Comparison of ENCODE assay signal across 8 cellular contexts in genomic region chr3:15602816-15603215, GRCh38. TPM values are rescaled to one million over a fixed set of nuclear protein-coding genes. Genes with fewer than 3 reads are reported as not detected.
DNase-seq lines count a peak whose midpoint lies in the region; TF ChIP-seq lines count a peak whose summit lies in the region.
"Not testable (repeated sequence)": the region's sequence is repeated elsewhere in the genome, so short reads cannot be mapped to it uniquely, and the experiment has no call there.

No MANE protein-coding gene starts in this region.

- H3K79me1 ChIP-seq in neuronal stem cell (ENCODE audit: low read depth, low read length): not testable (repeated sequence)

- H3K4me1 Mint-ChIP-seq in activated naive CD4-positive, alpha-beta T cell treated with anti-CD3 and anti-CD28 coated beads for 36 hours (ENCODE audit: low read depth): peaks cover 47% of the 10 kb centered on the region
- H3K4me1 Mint-ChIP-seq in dendritic cell treated with granulocyte-macrophage colony-stimulating factor and Interleukin-4, amounts not matched to agents 40 ng/mL and 50 ng/mL, for 4 days (ENCODE audit: low read depth): peaks cover 40% of the 10 kb centered on the region
- peaks cover 42 to 48% of the 10 kb centered on the region in 2 donors for H3K4me1 Mint-ChIP-seq in immature natural killer cell

- H3K36me3 ChIP-seq in BLaER1 (peaks cover 25% of the 10 kb centered on the region), HUES48 (ENCODE audit: control insufficient read depth, insufficient read depth, low read length) (peaks cover 24% of the 10 kb centered on the region), SK-N-SH (replicated peaks in 1 of 2; ENCODE audit: control insufficient read depth in 1 of 2, insufficient read depth in 2 of 2, low read length in 1 of 2) (peaks cover 17 to 22% of the 10 kb centered on the region in 2 experiments), neuronal stem cell (replicated peaks in 1 of 2; ENCODE audit: control insufficient read depth in 2 of 2, insufficient read depth in 2 of 2, low read length in 2 of 2) (peaks cover 6 to 25% of the 10 kb centered on the region in 2 donors)

- H3K36me3 Mint-ChIP-seq in activated naive CD4-positive, alpha-beta T cell treated with anti-CD3 and anti-CD28 coated beads for 36 hours (ENCODE audit: low read depth): not testable (repeated sequence)
- peaks cover 38% of the 10 kb centered on the region for H3K36me3 Mint-ChIP-seq in dendritic cell treated with granulocyte-macrophage colony-stimulating factor and Interleukin-4, amounts not matched to agents 40 ng/mL and 50 ng/mL, for 4 days (ENCODE audit: low read depth)
- peaks cover 18 to 25% (median 20%) of the 10 kb centered on the region in 3 donors for H3K36me3 Mint-ChIP-seq in immature natural killer cell

- H3K79me2 ChIP-seq in SK-N-SH (ENCODE audit: insufficient read depth): peaks cover 31% of the 10 kb centered on the region

- peak overlapping the region; percentile 97; the same call in 1 of the 2 replicates for H2AFZ ChIP-seq in SK-N-SH (ENCODE audit: low read depth)
- H2AFZ ChIP-seq in neuronal stem cell (ENCODE audit: low read length): peak overlapping the region; percentile 75

- H3K9me2 ChIP-seq in SK-N-SH: not testable (repeated sequence)

- TF ChIP-seq EP300 in SK-N-SH (IDR thresholded peaks at IDR 0.05; ENCODE audit: borderline replicate concordance in 1 of 2, low read depth in 1 of 2, low read length in 1 of 2): not testable (repeated sequence)

- CTCF ChIA-PET in SK-N-SH (lab: Yijun Ruan, JAX); activated naive CD4-positive, alpha-beta T cell treated with anti-CD3 and anti-CD28 coated beads for 36 hours (lab: Charles Lee): not testable (repeated sequence)

- H2BK120ac ChIP-seq in neuronal stem cell (ENCODE audit: low read depth, low read length): not testable (repeated sequence)

- not testable (repeated sequence) for H3F3A ChIP-seq in SK-N-SH (replicated peaks; ENCODE audit: insufficient read depth)

- not testable (repeated sequence) for DNase-seq in SK-N-SH; activated naive CD4-positive, alpha-beta T cell treated with anti-CD3 and anti-CD28 coated beads for 36 hours; immature natural killer cell; neuronal stem cell (ENCODE audit: low spot score)

- H3K9ac ChIP-seq in BLaER1; HUES48 (ENCODE audit: low read depth, low read length); neuronal stem cell (ENCODE audit: low read depth, low read length, poor library complexity): not testable (repeated sequence)
- peak overlapping the region; percentile 86 for H3K9ac ChIP-seq in SK-N-SH

- not testable (repeated sequence) for H3K27me3 ChIP-seq in BLaER1; HUES48 (ENCODE audit: control insufficient read depth, insufficient read depth, low read length); SK-N-SH (ENCODE audit: insufficient read depth); neuronal stem cell (ENCODE audit: control insufficient read depth in 3 of 3, insufficient read depth in 3 of 3, low read depth in 1 of 3, low read length in 3 of 3)

- H3K4me1 ChIP-seq in BLaER1 (peaks cover 24% of the 10 kb centered on the region), HUES48 (ENCODE audit: control insufficient read depth, insufficient read depth, low read length) (peaks cover 11% of the 10 kb centered on the region; the same call in 1 of the 2 replicates), SK-N-SH (ENCODE audit: control insufficient read depth in 1 of 2, insufficient read depth in 2 of 2, low read depth in 1 of 2, low read length in 1 of 2) (peaks cover 14 to 15% of the 10 kb centered on the region in 2 experiments; a peak in 3 of 4 replicates)
- not testable (repeated sequence) for H3K4me1 ChIP-seq in neuronal stem cell (ENCODE audit: control insufficient read depth in 2 of 2, insufficient read depth in 1 of 2, low read depth in 1 of 2, low read length in 2 of 2)

- not testable (repeated sequence) for TF ChIP-seq RAD21 in SK-N-SH (IDR thresholded peaks at IDR 0.05; ENCODE audit: low read length)

- H2BK5ac ChIP-seq in neuronal stem cell (ENCODE audit: low read length): not testable (repeated sequence)

- peak overlapping the region; percentile 99 for H3K4me3 Mint-ChIP-seq in activated naive CD4-positive, alpha-beta T cell treated with anti-CD3 and anti-CD28 coated beads for 36 hours
- peak overlapping the region; percentile 96 for H3K4me3 Mint-ChIP-seq in dendritic cell treated with granulocyte-macrophage colony-stimulating factor and Interleukin-4, amounts not matched to agents 40 ng/mL and 50 ng/mL, for 4 days
- H3K4me3 Mint-ChIP-seq in immature natural killer cell: peak overlapping the region; percentile 97 to 100 (median 99)

- not testable (repeated sequence) for H3K9me3 Mint-ChIP-seq in activated naive CD4-positive, alpha-beta T cell treated with anti-CD3 and anti-CD28 coated beads for 36 hours; dendritic cell treated with granulocyte-macrophage colony-stimulating factor and Interleukin-4, amounts not matched to agents 40 ng/mL and 50 ng/mL, for 4 days; immature natural killer cell

- not testable (repeated sequence) for H3K27ac ChIP-seq in BLaER1; HUES48 (ENCODE audit: low read depth, low read length); neuronal stem cell (replicated peaks; ENCODE audit: low read length)
- H3K27ac ChIP-seq in SK-N-SH (ENCODE audit: low read depth in 2 of 2, low read length in 1 of 2): peak overlapping the region; percentile 87 to 95; a peak in 2 of 4 replicates
- peak overlapping the region; percentile 88 for H3K27ac ChIP-seq in temporal lobe (ENCODE audit: low read depth, low read length)

- not testable (repeated sequence) for H2BK12ac ChIP-seq in neuronal stem cell (ENCODE audit: low read length)

- H4K8ac ChIP-seq in neuronal stem cell (ENCODE audit: low read depth, low read length): not testable (repeated sequence)

- peak overlapping the region; percentile 96 for H3K27ac Mint-ChIP-seq in activated naive CD4-positive, alpha-beta T cell treated with anti-CD3 and anti-CD28 coated beads for 36 hours
- peak overlapping the region; percentile 94 for H3K27ac Mint-ChIP-seq in dendritic cell treated with granulocyte-macrophage colony-stimulating factor and Interleukin-4, amounts not matched to agents 40 ng/mL and 50 ng/mL, for 4 days
- peak overlapping the region in 5 of 6 donors; percentile 97 to 98 (median 97) for H3K27ac Mint-ChIP-seq in immature natural killer cell

- H3K4ac ChIP-seq in neuronal stem cell (ENCODE audit: low read length): not testable (repeated sequence)

- not testable (repeated sequence) for H3K23ac ChIP-seq in neuronal stem cell (ENCODE audit: low read depth, low read length, poor library complexity)

- peaks cover 24% of the 10 kb centered on the region; the same call in 1 of the 2 replicates for H4K20me1 ChIP-seq in BLaER1
- not testable (repeated sequence) for H4K20me1 ChIP-seq in SK-N-SH (ENCODE audit: insufficient read depth)

- WGBS in SK-N-SH (ENCODE audit: low lambda C conversion rate): 99% methylated on average over 3 of the region's 3 CpGs
- WGBS in neuronal stem cell (ENCODE audit: extremely low coverage in 2 of 2, insufficient read length in 2 of 2, insufficient replicate concordance in 1 of 2), 2 donors: no CpG with 5 or more reads among the region's 3 CpGs

- not testable (repeated sequence) for H3K18ac ChIP-seq in neuronal stem cell (ENCODE audit: low read length)

- POLR2A ChIA-PET in SK-N-SH (lab: Yijun Ruan, JAX): not testable (repeated sequence)

- H3K4me3 ChIP-seq in BLaER1: peak overlapping the region; percentile 86
- H3K4me3 ChIP-seq in HUES48 (ENCODE audit: low read depth, low read length): peak overlapping the region; percentile 91
- peak overlapping the region; percentile 99; a peak in 2 of 4 replicates for H3K4me3 ChIP-seq in SK-N-SH (ENCODE audit: low read depth in 2 of 2, low read length in 1 of 2)
- peak overlapping the region in 1 of 2 donors; percentile 83 for H3K4me3 ChIP-seq in neuronal stem cell (ENCODE audit: low read length in 2 of 2)

- H4K91ac ChIP-seq in neuronal stem cell (ENCODE audit: low read depth, low read length, poor library complexity): not testable (repeated sequence)

- not testable (repeated sequence) for H3K27me3 Mint-ChIP-seq in activated naive CD4-positive, alpha-beta T cell treated with anti-CD3 and anti-CD28 coated beads for 36 hours (ENCODE audit: low read depth); dendritic cell treated with granulocyte-macrophage colony-stimulating factor and Interleukin-4, amounts not matched to agents 40 ng/mL and 50 ng/mL, for 4 days
- peaks cover 8 to 11% (median 9%) of the 10 kb centered on the region in 3 donors for H3K27me3 Mint-ChIP-seq in immature natural killer cell (ENCODE audit: low read depth in 3 of 3)

- H3K14ac ChIP-seq in neuronal stem cell (ENCODE audit: low read length): not testable (repeated sequence)

- not testable (repeated sequence) for H2BK15ac ChIP-seq in neuronal stem cell (ENCODE audit: low read length)

- H2AK5ac ChIP-seq in neuronal stem cell (ENCODE audit: low read depth, low read length): not testable (repeated sequence)

- intact Hi-C loops in activated naive CD4-positive, alpha-beta T cell treated with anti-CD3 and anti-CD28 coated beads for 36 hours (cut with micrococcal nuclease): loop anchor here (5.0 kb wide), 1 partner anchor 291 kb away; no protein-coding TSS in a partner anchor
- intact Hi-C loops in dendritic cell treated with granulocyte-macrophage colony-stimulating factor and Interleukin-4, amounts not matched to agents 40 ng/mL and 50 ng/mL, for 4 days (cut with micrococcal nuclease): loop anchor here (5.0 kb wide), 2 partner anchors 909 to 951 kb away; partner anchors contain the start of genes CCDC174 and RFTN1

- H3K4me2 ChIP-seq in BLaER1: peak overlapping the region; percentile 88
- H3K4me2 ChIP-seq in SK-N-SH: peak overlapping the region; percentile 95
- not testable (repeated sequence) for H3K4me2 ChIP-seq in neuronal stem cell (ENCODE audit: insufficient read depth, low read length, poor library complexity, severe bottlenecking)

- H3K9me3 ChIP-seq in BLaER1: peaks cover 18% of the 10 kb centered on the region
- not testable (repeated sequence) for H3K9me3 ChIP-seq in HUES48 (ENCODE audit: control insufficient read depth, insufficient read depth, low read length); SK-N-SH; neuronal stem cell (replicated peaks in 1 of 2; ENCODE audit: control insufficient read depth in 2 of 2, insufficient read depth in 1 of 2, low read depth in 1 of 2, low read length in 2 of 2)

- not testable (repeated sequence) for TF ChIP-seq CTCF in SK-N-SH (IDR thresholded peaks at IDR 0.05)

RNA-seq across cellular contexts. Expression of gene BTD, which starts 1.3 kb away (rescaled TPM):
- 23.6 and 32.5 TPM in 2 replicates for polyA plus RNA-seq in SK-N-SH (2012; rRNA removed)
- polyA plus RNA-seq in SK-N-SH (2012; cell fraction: cytosol; rRNA removed): 19.0 and 24.4 TPM in 2 replicates
- 20.3 and 28.3 TPM in 2 replicates for polyA plus RNA-seq in SK-N-SH (2012; cell fraction: nucleus; rRNA removed)
- total RNA-seq in activated naive CD4-positive, alpha-beta T cell treated with anti-CD3 and anti-CD28 coated beads for 36 hours: 1 to 10 TPM; 8.7 to 9.7 TPM
- polyA plus RNA-seq in immature natural killer cell: 10 to 100 TPM; 25.0 to 32.7 (median 32.3) TPM
- 9.8 TPM for polyA plus RNA-seq in neuronal stem cell (2013, experiment 1 of 2)
- polyA plus RNA-seq in neuronal stem cell (2013, experiment 2 of 2): 9.6 TPM
- 18.4 TPM for total RNA-seq in temporal lobe

RNA-seq across cellular contexts. Expression of gene HACL1, which starts 1.4 kb away (rescaled TPM):
- polyA plus RNA-seq in SK-N-SH (2012; rRNA removed) (15.1 and 23.0 TPM in 2 replicates), immature natural killer cell (10 to 100 TPM; 29.9 to 38.9 (median 32.3) TPM)
- polyA plus RNA-seq in SK-N-SH (2012; cell fraction: cytosol; rRNA removed): 16.9 and 17.0 TPM in 2 replicates
- 25.0 and 29.8 TPM in 2 replicates for polyA plus RNA-seq in SK-N-SH (2012; cell fraction: nucleus; rRNA removed)
- 10 to 100 TPM; 25.3 to 26.5 TPM for total RNA-seq in activated naive CD4-positive, alpha-beta T cell treated with anti-CD3 and anti-CD28 coated beads for 36 hours
- 15.2 TPM for polyA plus RNA-seq in neuronal stem cell (2013, experiment 1 of 2)
- 15.7 TPM for polyA plus RNA-seq in neuronal stem cell (2013, experiment 2 of 2)
- total RNA-seq in temporal lobe: 20.9 TPM
